29 cellular contexts compared by ENCODE assay signal in genomic region chr11:93251922-93252321, GRCh38.
"Had no signal": no experiment of that assay in that cellular context is flagged by ENCODE, and none has a peak within 500 bp of the region (broad histone marks: within the 10 kb centered on the region; RNA-seq: fewer than 3 reads in every experiment).

No MANE protein-coding gene starts in this region.

- FAIRE-seq: bronchial epithelial cell had no signal

- H3K36me3 ChIP-seq: ascending aorta had no signal

- ATAC-seq: activated CD4-positive, alpha-beta T cell treated with anti-CD3 and anti-CD28 coated beads for 36 hours; activated CD8-positive, alpha-beta T cell treated with anti-CD3 and anti-CD28 coated beads for 36 hours; activated naive CD4-positive, alpha-beta T cell treated with anti-CD3 and anti-CD28 coated beads, Interleukin-2, amount 50 U/mL, for 72 hours; activated naive CD8-positive, alpha-beta T cell treated with anti-CD3 and anti-CD28 coated beads, Interleukin-2, amount 50 U/mL, for 24 hours; body of pancreas; Panc1; Right ventricle myocardium inferior; T-cell had no signal

- H3K4me3 ChIP-seq: ascending aorta, body of pancreas, SK-N-MC had no signal

- H3K27me3 ChIP-seq: ascending aorta, body of pancreas had no signal

- H3K27ac ChIP-seq: ascending aorta, body of pancreas, SK-N-MC, VCaP had no signal

- DNase-seq: activated CD4-positive, alpha-beta T cell treated with anti-CD3 and anti-CD28 coated beads for 36 hours; activated CD4-positive, alpha-beta T cell treated with anti-CD3 and anti-CD28 coated beads, Interleukin-2, amount 50 U/mL, for 1 hour; activated CD8-positive, alpha-beta memory T cell treated with anti-CD3 and anti-CD28 coated beads, Interleukin-2, amount 50 U/mL, for 4 hours; activated CD8-positive, alpha-beta T cell treated with anti-CD3 and anti-CD28 coated beads for 36 hours; activated effector memory CD4-positive, alpha-beta T cell treated with Interleukin-2 at 50 U/mL for 16 hours; activated naive CD4-positive, alpha-beta T cell; activated naive CD8-positive, alpha-beta T cell treated with anti-CD3 and anti-CD28 coated beads, Interleukin-2, amount 50 U/mL, for 24 hours; activated T-cell treated with anti-CD3 and anti-CD28 coated beads, Interleukin-2, amount 50 U/mL, for 1 hour; amniotic stem cell; body of pancreas; central memory CD4-positive, alpha-beta T cell; Karpas-422; MM.1S; NCI-H1105; NCI-H1436 treated with DMSO at 0.1 percent for 48 hours; NCI-H187; NCI-H2081 treated with DMSO at 0.1 percent for 48 hours; NCI-H446 treated with DMSO at 0.1 percent for 48 hours; NCI-H524 treated with DMSO at 0.1 percent for 48 hours; NCI-H774; RPMI8226; T-cell had no signal

- H3K4me1 ChIP-seq: ascending aorta had no signal

- H3K9me3 ChIP-seq: ascending aorta, body of pancreas had no signal
